12 cellular contexts compared by ENCODE assay signal in the genomic region with DNA sequence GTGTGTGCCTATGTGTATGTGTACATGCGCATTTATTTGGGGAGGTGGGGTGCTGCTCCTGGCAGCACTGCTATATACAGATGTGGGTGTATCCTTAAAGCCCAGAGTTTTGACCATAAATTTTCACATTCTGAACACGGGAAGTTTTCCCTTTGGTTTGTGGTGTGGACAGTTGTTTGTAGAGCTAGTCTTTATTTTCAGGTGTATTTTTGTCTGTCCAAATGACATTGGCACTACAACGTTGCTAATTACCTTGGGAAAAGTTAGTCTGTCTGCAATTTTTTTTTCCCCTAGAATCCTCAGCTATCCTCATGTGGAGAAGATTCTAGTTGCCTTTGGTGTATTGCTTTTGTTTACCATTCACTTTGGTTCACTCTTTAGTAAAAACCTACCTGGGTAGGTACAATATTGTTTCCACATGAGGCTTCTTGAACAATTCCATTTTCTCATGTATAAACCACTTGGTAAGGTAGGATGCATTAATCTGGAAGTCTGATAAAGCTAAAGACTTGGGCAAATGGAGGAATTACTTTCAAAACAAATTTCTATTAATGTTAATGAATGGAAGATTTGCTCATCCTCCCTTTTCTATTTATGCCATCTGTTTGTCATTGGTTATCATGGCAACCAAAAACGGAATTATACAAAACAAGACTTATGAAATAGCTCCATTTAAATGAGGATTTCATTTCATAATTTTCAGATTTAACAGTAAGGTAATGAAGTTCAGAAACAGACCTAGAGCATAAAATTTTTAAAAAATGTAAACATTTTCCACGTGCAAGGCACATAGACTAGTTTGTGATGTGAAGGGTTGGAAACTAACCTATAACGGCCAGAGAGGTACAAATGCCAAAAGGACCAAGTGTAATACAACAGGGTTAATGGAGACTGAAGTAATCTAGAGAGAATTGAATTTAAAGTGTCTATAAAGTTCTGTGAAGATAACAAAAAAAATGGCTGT. TPM values are rescaled to one million over a fixed set of nuclear protein-coding genes. Genes with fewer than 3 reads are reported as not detected.
DNase-seq lines count a peak whose midpoint lies in the region; ATAC-seq and TF ChIP-seq lines count a peak whose summit lies in the region.
"Had no signal": no experiment of that assay in that cellular context is flagged by ENCODE, and none has a peak within 500 bp of the region (broad histone marks: within the 10 kb centered on the region; RNA-seq: fewer than 3 reads in every experiment).

No MANE protein-coding gene starts in this region.

- H3K4me3 Mint-ChIP-seq in osteocyte (ENCODE audit: unreplicated experiment) = peak overlapping the region; percentile 60
- H3K4me3 Mint-ChIP-seq: activated T-cell treated with anti-CD3 and anti-CD28 coated beads, Interleukin-2, amount 50 U/mL, for 24 hours; CD14-positive monocyte had no signal

- peaks cover 15% of the 10 kb centered on the region for H3K4me1 ChIP-seq in RWPE2 (ENCODE audit: insufficient read depth, poor library complexity, severe bottlenecking)
- peaks cover 5 to 6% of the 10 kb centered on the region in 2 donors for H3K4me1 ChIP-seq in gastrocnemius medialis

- H3K27me3 ChIP-seq in RWPE2 (ENCODE audit: insufficient read depth, poor library complexity, severe bottlenecking) (no peaks in the 10 kb centered on the region), WERI-Rb-1 (ENCODE audit: insufficient read depth, low read depth, severe bottlenecking) (peaks cover 57% of the 10 kb centered on the region), gastrocnemius medialis (peaks cover 9 to 25% (median 9%) of the 10 kb centered on the region in 3 donors)

- H3K27me3 Mint-ChIP-seq in osteocyte (ENCODE audit: unreplicated experiment) = no peaks in the 10 kb centered on the region

- peak overlapping the region; percentile 83 for H3K27ac Mint-ChIP-seq in osteocyte (ENCODE audit: unreplicated experiment)
- H3K27ac Mint-ChIP-seq: activated T-cell treated with anti-CD3 and anti-CD28 coated beads, Interleukin-2, amount 50 U/mL, for 24 hours; CD14-positive monocyte had no signal

- H3K36me3 Mint-ChIP-seq in osteocyte (ENCODE audit: unreplicated experiment) = peaks cover 27% of the 10 kb centered on the region

- TF ChIP-seq POLR2A in gastrocnemius medialis (IDR thresholded peaks at IDR 0.05) = no peak

- H3K9me3 Mint-ChIP-seq in osteocyte (ENCODE audit: unreplicated experiment) = no peaks in the 10 kb centered on the region
- H3K9me3 Mint-ChIP-seq: activated T-cell treated with anti-CD3 and anti-CD28 coated beads, Interleukin-2, amount 50 U/mL, for 24 hours had no signal

- H3K4me1 Mint-ChIP-seq in osteocyte (ENCODE audit: unreplicated experiment) = peaks cover 45% of the 10 kb centered on the region

- H3K36me3 ChIP-seq in RWPE2 (ENCODE audit: low read depth) (peaks cover 25% of the 10 kb centered on the region), WERI-Rb-1 (no peaks in the 10 kb centered on the region), gastrocnemius medialis (no peaks in the 10 kb centered on the region)

- H3K4me3 ChIP-seq in RWPE2 (ENCODE audit: severe bottlenecking) (no peak overlapping the region), WERI-Rb-1 (ENCODE audit: low read depth, low read length) (no peak overlapping the region), gastrocnemius medialis (peak overlapping the region in 2 of 4 donors; percentile 58 to 59)

- peak; percentile 16 for ATAC-seq in RWPE2 (ENCODE audit: low read depth)
- ATAC-seq in gastrocnemius medialis = no peak

- intact Hi-C loops in gastrocnemius medialis (cut with DNase I; ENCODE audit: low total_unique reads) = no loop called here

- TF ChIP-seq CTCF in RWPE2 (IDR thresholded peaks at IDR 0.05; ENCODE audit: poor library complexity, severe bottlenecking) = no peak
- no peak for TF ChIP-seq CTCF in osteocyte (IDR thresholded peaks at IDR 0.05)
- TF ChIP-seq CTCF in WERI-Rb-1 (IDR thresholded peaks at IDR 0.05; ENCODE audit: low read depth, low read length) = no peak
- no peak for TF ChIP-seq CTCF in gastrocnemius medialis (IDR thresholded peaks at IDR 0.05 in 4 of 5, conservative IDR thresholded peaks at IDR 0.05 in 1 of 5)

- DNase-seq in Caki2 (ENCODE audit: low read depth) = peak; percentile 68
- DNase-seq in RWPE2 (ENCODE audit: low spot score) = no peak
- peak; percentile 83 for DNase-seq in fibroblast of gingiva (ENCODE audit: low read depth)
- DNase-seq in osteocyte (ENCODE audit: extremely low spot score, unreplicated experiment) = no peak
- no peak for DNase-seq in WERI-Rb-1
- DNase-seq in activated effector memory CD4-positive, alpha-beta T cell treated with anti-CD3 and anti-CD28 coated beads, Interleukin-2, amount 50 U/mL, for 16 hours = no peak
- DNase-seq in caudate nucleus (lab: John Stamatoyannopoulos, UW) = no peak
- DNase-seq in gastrocnemius medialis = no peak
- DNase-seq: activated T-cell treated with anti-CD3 and anti-CD28 coated beads, Interleukin-2, amount 50 U/mL, for 24 hours; NCI-H2029; nucleus accumbens had no signal

- H3K9me3 ChIP-seq in RWPE2 (ENCODE audit: severe bottlenecking) (no peaks in the 10 kb centered on the region), WERI-Rb-1 (ENCODE audit: severe bottlenecking) (no peaks in the 10 kb centered on the region), gastrocnemius medialis (no peaks in the 10 kb centered on the region)

- H3K27ac ChIP-seq in RWPE2 (ENCODE audit: poor library complexity, severe bottlenecking) (peak overlapping the region; percentile 88), WERI-Rb-1 (no peak overlapping the region), caudate nucleus (ENCODE audit: low read depth, low read length) (no peak overlapping the region), gastrocnemius medialis (peak overlapping the region in 2 of 4 donors; percentile 74 to 76)

- in situ Hi-C loops in Caki2 (cut with HindIII; ENCODE audit: low pct_unique_long_range_greater_than_20kb, low sequenced_read_pairs) = no loop called here
- in situ Hi-C loops in gastrocnemius medialis (cut with MboI; ENCODE audit: low sequenced_read_pairs in 4 of 4) = no loop called here

RNA-seq across cellular contexts. Expression of a gene that starts 3.9 kb away (rescaled TPM):
- 157 and 173 TPM in 2 replicates for total RNA-seq in Caki2 (2014; rRNA removed; shearing (Covaris generic); ENCODE audit: low replicate concordance)
- 635 and 878 TPM in 2 replicates for total RNA-seq in osteocyte
- 10 to 100 TPM in 3 of 4 donors, 1 to 10 TPM in 1; 5.1 to 33.6 (median 17.6) TPM for total RNA-seq in gastrocnemius medialis

Comparison
In these comparisons a context has a peak if more than half of its experiments do, and no peak if none do; other contexts are left out.
1. DNase-seq: peak in Caki2 (single experiment) and fibroblast of gingiva (single experiment); none in RWPE2 (single experiment), osteocyte (single experiment), WERI-Rb-1 (single experiment), activated effector memory CD4-positive, alpha-beta T cell treated with anti-CD3 and anti-CD28 coated beads, Interleukin-2, amount 50 U/mL, for 16 hours (single experiment), caudate nucleus (0 of 61) and gastrocnemius medialis (0 of 2).